Comparison of ENCODE assay signal across 27 cellular contexts in the genomic region with DNA sequence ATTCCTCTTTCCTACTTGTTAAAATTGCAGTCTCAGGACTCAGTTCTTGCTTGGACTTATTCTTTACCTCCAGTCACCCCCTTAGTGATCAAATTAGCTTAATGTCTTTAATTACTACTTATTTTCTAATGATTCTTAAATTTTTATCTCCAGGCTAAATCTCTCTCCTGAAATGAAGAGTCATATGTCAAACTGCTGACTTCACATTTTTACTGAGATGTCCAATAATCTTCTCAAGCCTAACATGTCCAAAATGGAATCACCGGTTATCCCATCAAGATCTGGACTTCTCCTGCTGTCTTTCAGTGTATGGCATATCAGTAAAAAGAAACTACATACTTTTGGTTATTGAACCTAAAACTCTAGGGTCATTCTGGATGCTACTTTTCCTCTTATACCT.
"Had no signal": no experiment of that assay in that cellular context is flagged by ENCODE, and none has a peak within 500 bp of the region (broad histone marks: within the 10 kb centered on the region; RNA-seq: fewer than 3 reads in every experiment).

No MANE protein-coding gene starts in this region.

- H3K4me1 Mint-ChIP-seq: immature natural killer cell, mesothelial cell of epicardium, naive B cell had no signal

- H3K27me3 ChIP-seq: colonic mucosa, foreskin keratinocyte, gastroesophageal sphincter, hepatocyte had no signal

- H3K4me3 ChIP-seq: colonic mucosa, esophagus muscularis mucosa, gastroesophageal sphincter, heart left ventricle, hepatocyte, left ventricle myocardium inferior, lung, mucosa of descending colon had no signal

- H3K4me2 ChIP-seq: hepatocyte had no signal

- H3K27me3 Mint-ChIP-seq: dendritic cell treated with granulocyte-macrophage colony-stimulating factor and Interleukin-4, amounts not matched to agents 40 ng/mL and 50 ng/mL, for 4 days; effector memory CD8-positive, alpha-beta T cell had no signal

- H3K27ac ChIP-seq: colonic mucosa, esophagus muscularis mucosa, foreskin keratinocyte, gastroesophageal sphincter, heart left ventricle, hepatocyte, left ventricle myocardium inferior had no signal

- H3K9me3 Mint-ChIP-seq: dendritic cell treated with granulocyte-macrophage colony-stimulating factor and Interleukin-4, amounts not matched to agents 40 ng/mL and 50 ng/mL, for 4 days; endodermal cell; mesothelial cell of epicardium had no signal

- H3K4me3 Mint-ChIP-seq: dendritic cell treated with granulocyte-macrophage colony-stimulating factor and Interleukin-4, amounts not matched to agents 40 ng/mL and 50 ng/mL, for 4 days; effector memory CD8-positive, alpha-beta T cell; endodermal cell; immature natural killer cell; mesothelial cell of epicardium; naive B cell had no signal

- ATAC-seq: effector memory CD8-positive, alpha-beta T cell; foreskin keratinocyte; gastroesophageal sphincter; heart left ventricle; left colon; left lobe of liver; mucosa of descending colon had no signal

- H3K9me3 ChIP-seq: colonic mucosa, esophagus muscularis mucosa, gastroesophageal sphincter, heart left ventricle, left ventricle myocardium inferior, mucosa of descending colon had no signal

- H3K36me3 ChIP-seq: colonic mucosa, esophagus muscularis mucosa, gastroesophageal sphincter, heart left ventricle, left ventricle myocardium inferior had no signal

- FAIRE-seq: endometrium, frontal cortex, kidney had no signal

- H3K4me1 ChIP-seq: colonic mucosa, esophagus muscularis mucosa, foreskin keratinocyte, gastroesophageal sphincter, heart left ventricle, left ventricle myocardium inferior had no signal

- H3K36me3 Mint-ChIP-seq: immature natural killer cell, mesothelial cell of epicardium, naive B cell had no signal

- DNase-seq: colonic mucosa; cortex of kidney; effector CD8-positive, alpha-beta T cell; effector memory CD8-positive, alpha-beta T cell; endodermal cell; foreskin keratinocyte; heart left ventricle; hypothalamus; immature natural killer cell; islet precursor cell; kidney; kidney glomerular epithelial cell; left colon; left ventricle myocardium inferior; mammary epithelial cell; mesenchymal stem cell; mucosa of descending colon; naive B cell had no signal

- H3K27ac Mint-ChIP-seq: dendritic cell treated with granulocyte-macrophage colony-stimulating factor and Interleukin-4, amounts not matched to agents 40 ng/mL and 50 ng/mL, for 4 days; effector memory CD8-positive, alpha-beta T cell; endodermal cell; immature natural killer cell; mesothelial cell of epicardium had no signal

- H2AFZ ChIP-seq: hepatocyte had no signal

- H3K79me2 ChIP-seq: hepatocyte had no signal
